In genomic region chr6:33414592-33415271, GRCh38 we compare ENCODE assay signal across 8 cellular contexts. TPM values are rescaled to one million over a fixed set of nuclear protein-coding genes. Genes with fewer than 3 reads are reported as not detected.
DNase-seq lines count a peak whose midpoint lies in the region; ATAC-seq, FAIRE-seq and TF ChIP-seq lines count a peak whose summit lies in the region.

No MANE protein-coding gene starts in this region.

- H3K4me1 ChIP-seq in OCI-LY1 (ENCODE audit: insufficient read depth, low read length, severe bottlenecking) (peaks cover 61% of the 10 kb centered on the region), endothelial cell of umbilical vein (ENCODE audit: control insufficient read depth, extremely low read depth, insufficient read depth, low read length) (peaks cover 29% of the 10 kb centered on the region)

- no peak for TF ChIP-seq POLR2A in endothelial cell of umbilical vein (IDR thresholded peaks at IDR 0.05; ENCODE audit: low read depth, low read length)

- POLR2A ChIA-PET in endothelial cell of umbilical vein (lab: Charles Lee): no interaction called here

- ATAC-seq in stimulated activated naive B cell treated with anti-CD40 and anti-IgM and Interleukin-4, amounts not matched to agents 10 μg/mL and 1 μg/mL and 100 μg/mL, for 72 hours (replicated peaks): no peak
- no peak for ATAC-seq in GM18909 (IDR thresholded peaks at IDR 0.05; ENCODE audit: poor library complexity, unreplicated experiment)
- ATAC-seq in activated T-cell treated with anti-CD3 and anti-CD28 coated beads, Interleukin-2, amount 50 U/mL, for 4 hours: no peak

- H3K4me1 Mint-ChIP-seq in activated naive CD4-positive, alpha-beta T cell treated with anti-CD3 and anti-CD28 coated beads, Interleukin-2, amount 50 U/mL, for 24 hours: peaks cover 79% of the 10 kb centered on the region
- H3K4me1 Mint-ChIP-seq in stimulated activated naive B cell treated with anti-CD40 and anti-IgM and Interleukin-4, amounts not matched to agents 10 μg/mL and 1 μg/mL and 100 μg/mL, for 72 hours: peaks cover 64 to 85% of the 10 kb centered on the region in 2 donors
- H3K4me1 Mint-ChIP-seq in activated T-cell treated with anti-CD3 and anti-CD28 coated beads, Interleukin-2, amount 50 U/mL, for 4 hours (ENCODE audit: low read depth): peaks cover 77% of the 10 kb centered on the region

- no peaks in the 10 kb centered on the region; the same call in 1 of the 2 replicates for H3F3A ChIP-seq in OCI-LY1 (ENCODE audit: insufficient read depth, low read length)

- H3K4me2 ChIP-seq in OCI-LY1 (ENCODE audit: low read length) (peak overlapping the region; percentile 79; the same call in 1 of the 2 replicates), endothelial cell of umbilical vein (ENCODE audit: insufficient read depth, low read length) (no peak overlapping the region)

- no peaks in the 10 kb centered on the region for H3K9me1 ChIP-seq in endothelial cell of umbilical vein (replicated peaks; ENCODE audit: control insufficient read depth, extremely low read depth, insufficient read depth, low read length)

- DNase-seq in activated naive CD4-positive, alpha-beta T cell treated with anti-CD3 and anti-CD28 coated beads, Interleukin-2, amount 50 U/mL, for 16 hours: no peak
- no peak for DNase-seq in endothelial cell of umbilical vein (ENCODE audit: low read depth, low spot score)
- DNase-seq in stimulated activated naive B cell treated with anti-CD40 and anti-IgM and Interleukin-4, amounts not matched to agents 10 μg/mL and 1 μg/mL and 100 μg/mL, for 72 hours: no peak
- no peak for DNase-seq in stimulated activated CD4-positive, alpha-beta T cell treated with anti-CD3 and anti-CD28 coated beads, Interleukin-2, amount 100 ng/mL, for 24 hours
- DNase-seq in activated T-cell treated with anti-CD3 and anti-CD28 coated beads, Interleukin-2, amount 50 U/mL, for 4 hours: no peak

- H3K27ac ChIP-seq in OCI-LY1 (ENCODE audit: low read depth, low read length, poor library complexity, severe bottlenecking) (peak overlapping the region; percentile 65), endothelial cell of umbilical vein (ENCODE audit: insufficient read depth, low read depth, low read length) (no peak overlapping the region)

- no peaks in the 10 kb centered on the region for H3K9me3 ChIP-seq in OCI-LY1 (ENCODE audit: low read length)
- H3K9me3 ChIP-seq in endothelial cell of umbilical vein (replicated peaks; ENCODE audit: control insufficient read depth, insufficient read depth, low read length): no peaks in the 10 kb centered on the region

- peak overlapping the region; percentile 75 for H3K4me3 ChIP-seq in OCI-LY1 (ENCODE audit: low read depth, low read length, poor library complexity, severe bottlenecking)
- H3K4me3 ChIP-seq in endothelial cell of umbilical vein (replicated peaks in 1 of 3; ENCODE audit: insufficient read depth in 1 of 3, low read depth in 1 of 3, low read length in 3 of 3): no peak overlapping the region

- H3K36me3 Mint-ChIP-seq in activated naive CD4-positive, alpha-beta T cell treated with anti-CD3 and anti-CD28 coated beads, Interleukin-2, amount 50 U/mL, for 24 hours: peaks cover 9% of the 10 kb centered on the region
- peaks cover 29 to 49% of the 10 kb centered on the region in 2 donors for H3K36me3 Mint-ChIP-seq in stimulated activated naive B cell treated with anti-CD40 and anti-IgM and Interleukin-4, amounts not matched to agents 10 μg/mL and 1 μg/mL and 100 μg/mL, for 72 hours
- peaks cover 13% of the 10 kb centered on the region for H3K36me3 Mint-ChIP-seq in activated T-cell treated with anti-CD3 and anti-CD28 coated beads, Interleukin-2, amount 50 U/mL, for 4 hours (ENCODE audit: insufficient read depth)

- TF ChIP-seq CTCF in OCI-LY1 (IDR thresholded peaks at IDR 0.05; ENCODE audit: low read length) (peak; percentile 82), endothelial cell of umbilical vein (IDR thresholded peaks at IDR 0.05; ENCODE audit: extremely low read depth in 1 of 2, insufficient read depth in 1 of 2, low read depth in 1 of 2, low read length in 2 of 2) (peak; percentile 20 to 46)

- H3K79me2 ChIP-seq in OCI-LY1 (ENCODE audit: insufficient read depth, low read length) (0 out of 2 replicates have a peak, but pooled peaks cover 5% of the 10 kb centered on the region), endothelial cell of umbilical vein (ENCODE audit: control insufficient read depth, insufficient read depth, low read length) (peaks cover 12% of the 10 kb centered on the region)

- no TSS peak for BruUV-seq in endothelial cell of umbilical vein (replicated peaks; lab: Mats Ljungman, UMichigan)

- H3K36me3 ChIP-seq in OCI-LY1 (ENCODE audit: insufficient read depth, low read length): peaks cover 8% of the 10 kb centered on the region; the same call in 1 of the 2 replicates
- peaks cover 0 to 22% of the 10 kb centered on the region in 2 experiments for H3K36me3 ChIP-seq in endothelial cell of umbilical vein (ENCODE audit: control insufficient read depth in 2 of 2, extremely low read depth in 1 of 2, insufficient read depth in 2 of 2, low read length in 2 of 2)

- H3K9ac ChIP-seq in OCI-LY1 (ENCODE audit: low read length): peak overlapping the region; percentile 16; the same call in 1 of the 2 replicates
- H3K9ac ChIP-seq in endothelial cell of umbilical vein (replicated peaks; ENCODE audit: extremely low read depth, insufficient read depth, low read length): no peak overlapping the region

- H3K4me3 Mint-ChIP-seq in activated naive CD4-positive, alpha-beta T cell treated with anti-CD3 and anti-CD28 coated beads, Interleukin-2, amount 50 U/mL, for 24 hours: peak overlapping the region; percentile 2
- H3K4me3 Mint-ChIP-seq in stimulated activated naive B cell treated with anti-CD40 and anti-IgM and Interleukin-4, amounts not matched to agents 10 μg/mL and 1 μg/mL and 100 μg/mL, for 72 hours: peak overlapping the region; percentile 31 to 41
- no peak overlapping the region for H3K4me3 Mint-ChIP-seq in activated T-cell treated with anti-CD3 and anti-CD28 coated beads, Interleukin-2, amount 50 U/mL, for 4 hours

- H3K9me2 ChIP-seq in OCI-LY1 (ENCODE audit: low read depth, low read length): no peaks in the 10 kb centered on the region

- CTCF ChIA-PET in endothelial cell of umbilical vein (lab: Charles Lee): interaction anchor here (4.7 kb wide), 1 partner anchor 11 kb away, joined by 14 read pairs; no protein-coding TSS in a partner anchor

- no peak for FAIRE-seq in endothelial cell of umbilical vein (lab: Jason Lieb, UNC)

- intact Hi-C loops in endothelial cell of umbilical vein (cut with micrococcal nuclease): loop anchor here (10.0 kb wide), 1 partner anchor 440 kb away; no protein-coding TSS in a partner anchor

- H2AFZ ChIP-seq in OCI-LY1 (ENCODE audit: low read length) (no peak overlapping the region), endothelial cell of umbilical vein (ENCODE audit: low read depth, low read length) (no peak overlapping the region)

- H3K27me3 ChIP-seq in OCI-LY1 (ENCODE audit: insufficient read depth, low read length) (no peaks in the 10 kb centered on the region), endothelial cell of umbilical vein (ENCODE audit: control insufficient read depth in 2 of 2, insufficient read depth in 2 of 2, low read length in 2 of 2) (no peaks in the 10 kb centered on the region)

- no peaks in the 10 kb centered on the region for H3K27me3 Mint-ChIP-seq in activated naive CD4-positive, alpha-beta T cell treated with anti-CD3 and anti-CD28 coated beads, Interleukin-2, amount 50 U/mL, for 24 hours
- H3K27me3 Mint-ChIP-seq in stimulated activated naive B cell treated with anti-CD40 and anti-IgM and Interleukin-4, amounts not matched to agents 10 μg/mL and 1 μg/mL and 100 μg/mL, for 72 hours: no peaks in the 10 kb centered on the region
- no peaks in the 10 kb centered on the region for H3K27me3 Mint-ChIP-seq in activated T-cell treated with anti-CD3 and anti-CD28 coated beads, Interleukin-2, amount 50 U/mL, for 4 hours (ENCODE audit: low read depth)

- peak overlapping the region; percentile 69 for H3K27ac Mint-ChIP-seq in activated naive CD4-positive, alpha-beta T cell treated with anti-CD3 and anti-CD28 coated beads, Interleukin-2, amount 50 U/mL, for 24 hours
- peak overlapping the region; percentile 90 for H3K27ac Mint-ChIP-seq in stimulated activated naive B cell treated with anti-CD40 and anti-IgM and Interleukin-4, amounts not matched to agents 10 μg/mL and 1 μg/mL and 100 μg/mL, for 72 hours

- no peaks in the 10 kb centered on the region for H4K20me1 ChIP-seq in OCI-LY1 (ENCODE audit: insufficient read depth, low read length)
- H4K20me1 ChIP-seq in endothelial cell of umbilical vein (replicated peaks; ENCODE audit: control insufficient read depth, extremely low read depth, insufficient read depth, low read length): no peaks in the 10 kb centered on the region

- no peaks in the 10 kb centered on the region for H3K9me3 Mint-ChIP-seq in activated naive CD4-positive, alpha-beta T cell treated with anti-CD3 and anti-CD28 coated beads, Interleukin-2, amount 50 U/mL, for 24 hours
- peaks cover 0 to 4% of the 10 kb centered on the region in 2 donors for H3K9me3 Mint-ChIP-seq in stimulated activated naive B cell treated with anti-CD40 and anti-IgM and Interleukin-4, amounts not matched to agents 10 μg/mL and 1 μg/mL and 100 μg/mL, for 72 hours
- H3K9me3 Mint-ChIP-seq in activated T-cell treated with anti-CD3 and anti-CD28 coated beads, Interleukin-2, amount 50 U/mL, for 4 hours: no peaks in the 10 kb centered on the region

- dilution Hi-C loops in endothelial cell of umbilical vein (cut with MboI; ENCODE audit: extremely low pct_ligation_motif_present, low sequenced_read_pairs): no loop called here

RNA-seq across cellular contexts. Expression of gene CUTA, which starts 3.2 kb away (rescaled TPM):
- 133 TPM in 2 replicates for total RNA-seq in endothelial cell of umbilical vein
- polyA plus RNA-seq in endothelial cell of umbilical vein: 202 and 241 TPM in 2 replicates
- polyA plus RNA-seq in endothelial cell of umbilical vein (2011; cell fraction: cytosol; rRNA removed): 189 and 191 TPM in 2 replicates
- polyA plus RNA-seq in endothelial cell of umbilical vein (2011; cell fraction: nucleus; rRNA removed): 92.8 and 109 TPM in 2 replicates
- 123 and 151 TPM in 2 replicates for polyA plus RNA-seq in endothelial cell of umbilical vein (2012)
- polyA minus RNA-seq in endothelial cell of umbilical vein: 90.1 and 102 TPM in 2 replicates
- polyA minus RNA-seq in endothelial cell of umbilical vein (2011; cell fraction: cytosol; rRNA and poly(A)+ RNA removed): 143 TPM
- 21.5 and 24.2 TPM in 2 replicates for polyA minus RNA-seq in endothelial cell of umbilical vein (2011; cell fraction: nucleus; rRNA and poly(A)+ RNA removed)
- 10 to 100 TPM; 76.6 to 84.5 (median 79.2) TPM for total RNA-seq in activated T-cell treated with anti-CD3 and anti-CD28 coated beads, Interleukin-2, amount 50 U/mL, for 4 hours

RNA-seq across cellular contexts. Expression of gene PHF1, which starts 3.9 kb away (rescaled TPM):
- 28.8 and 32.5 TPM in 2 replicates for total RNA-seq in endothelial cell of umbilical vein
- polyA plus RNA-seq in endothelial cell of umbilical vein: 53.1 and 62.6 TPM in 2 replicates
- 23.9 and 25.2 TPM in 2 replicates for polyA plus RNA-seq in endothelial cell of umbilical vein (2011; cell fraction: cytosol; rRNA removed)
- polyA plus RNA-seq in endothelial cell of umbilical vein (2011; cell fraction: nucleus; rRNA removed): 186 and 227 TPM in 2 replicates
- polyA plus RNA-seq in endothelial cell of umbilical vein (2012): 22.8 and 26.1 TPM in 2 replicates
- polyA minus RNA-seq in endothelial cell of umbilical vein: 22.3 and 26.8 TPM in 2 replicates
- polyA minus RNA-seq in endothelial cell of umbilical vein (2011; cell fraction: cytosol; rRNA and poly(A)+ RNA removed): 8.6 TPM
- polyA minus RNA-seq in endothelial cell of umbilical vein (2011; cell fraction: nucleus; rRNA and poly(A)+ RNA removed): 16.2 and 19.6 TPM in 2 replicates
- total RNA-seq in activated T-cell treated with anti-CD3 and anti-CD28 coated beads, Interleukin-2, amount 50 U/mL, for 4 hours: 10 to 100 TPM; 24.4 to 29.4 (median 26.8) TPM

RNA-seq across cellular contexts. Expression of gene SYNGAP1, which starts 5.1 kb away (rescaled TPM):
- 14.3 and 15.1 TPM in 2 replicates for total RNA-seq in endothelial cell of umbilical vein
- 7.3 and 7.9 TPM in 2 replicates for polyA plus RNA-seq in endothelial cell of umbilical vein
- polyA plus RNA-seq in endothelial cell of umbilical vein (2011; cell fraction: cytosol; rRNA removed): 3.2 and 3.9 TPM in 2 replicates
- 36.2 and 44.4 TPM in 2 replicates for polyA plus RNA-seq in endothelial cell of umbilical vein (2011; cell fraction: nucleus; rRNA removed)
- 6.4 and 10.8 TPM in 2 replicates for polyA plus RNA-seq in endothelial cell of umbilical vein (2012)
- 6.2 and 9.3 TPM in 2 replicates for polyA minus RNA-seq in endothelial cell of umbilical vein
- polyA minus RNA-seq in endothelial cell of umbilical vein (2011; cell fraction: cytosol; rRNA and poly(A)+ RNA removed): 0.31 TPM
- 11.4 and 14.9 TPM in 2 replicates for polyA minus RNA-seq in endothelial cell of umbilical vein (2011; cell fraction: nucleus; rRNA and poly(A)+ RNA removed)
- 10 to 100 TPM; 18.6 to 23.4 (median 20.2) TPM for total RNA-seq in activated T-cell treated with anti-CD3 and anti-CD28 coated beads, Interleukin-2, amount 50 U/mL, for 4 hours

RNA-seq across cellular contexts. Expression of gene KIFC1, which starts 23.1 kb away (rescaled TPM):
- total RNA-seq in endothelial cell of umbilical vein: 63.4 and 65.9 TPM in 2 replicates
- 38.5 and 39.3 TPM in 2 replicates for polyA plus RNA-seq in endothelial cell of umbilical vein
- polyA plus RNA-seq in endothelial cell of umbilical vein (2011; cell fraction: cytosol; rRNA removed): 46.2 and 46.6 TPM in 2 replicates
- 63.0 and 83.1 TPM in 2 replicates for polyA plus RNA-seq in endothelial cell of umbilical vein (2011; cell fraction: nucleus; rRNA removed)
- 15.2 and 30.1 TPM in 2 replicates for polyA plus RNA-seq in endothelial cell of umbilical vein (2012)
- 40.6 and 41.9 TPM in 2 replicates for polyA minus RNA-seq in endothelial cell of umbilical vein
- 33.3 TPM for polyA minus RNA-seq in endothelial cell of umbilical vein (2011; cell fraction: cytosol; rRNA and poly(A)+ RNA removed)
- 36.4 and 42.0 TPM in 2 replicates for polyA minus RNA-seq in endothelial cell of umbilical vein (2011; cell fraction: nucleus; rRNA and poly(A)+ RNA removed)
- 1 to 10 TPM; 7.3 to 8.3 (median 7.4) TPM for total RNA-seq in activated T-cell treated with anti-CD3 and anti-CD28 coated beads, Interleukin-2, amount 50 U/mL, for 4 hours

RNA-seq across cellular contexts. Expression of gene ZBTB9, which starts 39.6 kb away (rescaled TPM):
- 8.0 and 8.7 TPM in 2 replicates for total RNA-seq in endothelial cell of umbilical vein
- 4.7 and 4.9 TPM in 2 replicates for polyA plus RNA-seq in endothelial cell of umbilical vein
- polyA plus RNA-seq in endothelial cell of umbilical vein (2011; cell fraction: cytosol; rRNA removed): 3.5 and 3.7 TPM in 2 replicates
- 7.2 and 7.5 TPM in 2 replicates for polyA plus RNA-seq in endothelial cell of umbilical vein (2011; cell fraction: nucleus; rRNA removed)
- 6.0 and 7.5 TPM in 2 replicates for polyA plus RNA-seq in endothelial cell of umbilical vein (2012)
- polyA minus RNA-seq in endothelial cell of umbilical vein: 8.0 and 9.0 TPM in 2 replicates
- 11.2 TPM for polyA minus RNA-seq in endothelial cell of umbilical vein (2011; cell fraction: cytosol; rRNA and poly(A)+ RNA removed)
- 2.1 and 3.5 TPM in 2 replicates for polyA minus RNA-seq in endothelial cell of umbilical vein (2011; cell fraction: nucleus; rRNA and poly(A)+ RNA removed)
- total RNA-seq in activated T-cell treated with anti-CD3 and anti-CD28 coated beads, Interleukin-2, amount 50 U/mL, for 4 hours: 10 to 100 TPM; 22.9 to 23.4 (median 22.9) TPM
